ENCODE assay signal across 8 cellular contexts in the genomic region with DNA sequence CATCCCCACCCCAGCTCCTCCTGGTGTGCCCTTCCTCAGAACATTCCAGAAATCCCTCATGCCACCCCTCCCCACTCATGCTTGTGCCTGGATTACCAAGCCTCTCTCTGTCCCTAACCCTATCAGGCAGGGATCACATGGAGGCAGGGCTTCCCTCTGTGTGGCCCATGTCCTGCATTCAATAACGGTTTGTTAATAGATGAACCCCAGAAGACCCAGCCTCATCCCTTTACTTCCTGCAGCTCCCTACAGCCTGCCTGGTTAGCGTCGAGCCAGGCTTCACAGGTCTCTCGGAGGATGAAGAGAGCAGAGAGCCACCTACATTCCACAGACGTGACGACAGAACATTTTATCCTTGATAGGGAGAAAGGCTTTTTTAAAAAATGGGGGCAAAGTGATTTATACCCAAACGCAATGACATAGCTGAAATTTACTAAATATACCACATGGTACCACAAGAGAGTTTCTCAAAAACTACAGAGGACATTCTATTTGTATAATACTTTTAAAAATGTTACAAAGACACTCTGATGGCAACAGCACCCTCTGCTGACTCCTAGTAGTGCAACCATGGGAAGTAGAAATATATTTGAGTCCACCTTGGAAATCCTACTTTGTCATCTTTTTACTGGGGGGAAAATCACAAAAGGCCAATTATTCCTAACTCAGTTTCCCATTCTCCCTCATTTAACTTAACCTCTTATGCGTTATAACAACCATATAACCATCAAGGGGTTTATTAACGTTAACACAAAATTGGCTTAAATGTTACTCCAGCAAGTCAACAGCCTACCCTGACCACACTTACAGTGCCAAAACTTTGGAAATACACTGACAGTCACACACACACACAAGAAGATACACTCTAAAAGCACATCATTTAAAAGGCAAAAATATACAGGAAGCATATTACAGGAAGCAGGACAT. TPM values are rescaled to one million over a fixed set of nuclear protein-coding genes. Genes with fewer than 3 reads are reported as not detected.
DNase-seq lines count a peak whose midpoint lies in the region; ATAC-seq, FAIRE-seq and TF ChIP-seq lines count a peak whose summit lies in the region.

No MANE protein-coding gene starts in this region.

- intact Hi-C loops in kidney (cut with DNase I) = no loop called here

- H3K27me3 Mint-ChIP-seq in astrocyte (ENCODE audit: low read depth, unreplicated experiment) = no peaks in the 10 kb centered on the region

- H3K36me3 Mint-ChIP-seq in astrocyte (ENCODE audit: low read depth, unreplicated experiment) = peaks cover 2% of the 10 kb centered on the region

- TF ChIP-seq CTCF in MM.1S (IDR thresholded peaks at IDR 0.05; ENCODE audit: low read length) = peak; percentile 57
- peak; percentile 86 for TF ChIP-seq CTCF in astrocyte (IDR thresholded peaks at IDR 0.05; ENCODE audit: insufficient read depth, low read depth, low read length)
- peak; percentile 30 for TF ChIP-seq CTCF in kidney (IDR thresholded peaks at IDR 0.05; ENCODE audit: borderline replicate concordance, extremely low read depth, insufficient read depth)

- no peak overlapping the region for H3K4me3 Mint-ChIP-seq in astrocyte (ENCODE audit: unreplicated experiment)

- no peak overlapping the region for H3K4me3 ChIP-seq in MM.1S (ENCODE audit: low read length)
- H3K4me3 ChIP-seq in astrocyte (ENCODE audit: insufficient read depth, low read depth, low read length) = no peak overlapping the region
- no peak overlapping the region for H3K4me3 ChIP-seq in kidney (ENCODE audit: low read length in 2 of 2)

- H4K20me1 ChIP-seq in MM.1S (ENCODE audit: insufficient read depth, low read length) (no peaks in the 10 kb centered on the region), astrocyte (ENCODE audit: insufficient read depth, low read length) (no peaks in the 10 kb centered on the region)

- H3K9ac ChIP-seq in MM.1S (ENCODE audit: low read length) = no peak overlapping the region
- no peak overlapping the region for H3K9ac ChIP-seq in astrocyte (ENCODE audit: low read length)
- H3K9ac ChIP-seq in kidney (ENCODE audit: low read length in 2 of 2) = no peak overlapping the region

- no peaks in the 10 kb centered on the region for H3F3A ChIP-seq in MM.1S (ENCODE audit: insufficient read depth, low read length)

- H3K36me3 ChIP-seq in MM.1S (replicated peaks; ENCODE audit: insufficient read depth, low read length) = no peaks in the 10 kb centered on the region
- H3K36me3 ChIP-seq in astrocyte (ENCODE audit: insufficient read depth, low read length) = no peaks in the 10 kb centered on the region
- no peaks in the 10 kb centered on the region for H3K36me3 ChIP-seq in kidney (ENCODE audit: control insufficient read depth in 1 of 2, insufficient read depth in 2 of 2, low read length in 2 of 2)

- peaks cover 21% of the 10 kb centered on the region for H3K4me1 Mint-ChIP-seq in astrocyte (ENCODE audit: low read depth, unreplicated experiment)

- H2AFZ ChIP-seq in MM.1S (ENCODE audit: low read length) (no peak overlapping the region), astrocyte (ENCODE audit: low read depth, low read length) (peak overlapping the region; percentile 39)

- H3K9me2 ChIP-seq in MM.1S (replicated peaks; ENCODE audit: insufficient read depth, low read length) = no peaks in the 10 kb centered on the region

- H3K27ac ChIP-seq in MM.1S (ENCODE audit: low read length) = no peak overlapping the region
- no peak overlapping the region for H3K27ac ChIP-seq in astrocyte (ENCODE audit: low read depth, low read length)
- no peak overlapping the region for H3K27ac ChIP-seq in kidney (ENCODE audit: low read depth in 2 of 2, low read length in 2 of 2)

- H3K9me3 ChIP-seq in MM.1S (replicated peaks; ENCODE audit: insufficient read depth, low read length) (no peaks in the 10 kb centered on the region), astrocyte (ENCODE audit: insufficient read depth, low read depth, low read length) (no peaks in the 10 kb centered on the region), kidney (ENCODE audit: control insufficient read depth in 1 of 2, low read length in 2 of 2) (peaks cover 0 to 8% of the 10 kb centered on the region in 2 donors)

- H3K27ac Mint-ChIP-seq in astrocyte (ENCODE audit: unreplicated experiment) = peak overlapping the region; percentile 73

- peaks cover 6% of the 10 kb centered on the region for H3K9me3 Mint-ChIP-seq in astrocyte (ENCODE audit: unreplicated experiment)

- no peak overlapping the region for H3K4me2 ChIP-seq in MM.1S (ENCODE audit: low read depth, low read length)
- no peak overlapping the region for H3K4me2 ChIP-seq in astrocyte (ENCODE audit: low read length)

- ATAC-seq in HG03039 (IDR thresholded peaks at IDR 0.05; ENCODE audit: unreplicated experiment) (no peak), GM19324 (IDR thresholded peaks at IDR 0.05; ENCODE audit: low FRiP score, unreplicated experiment) (no peak)

- H3K79me2 ChIP-seq in MM.1S (ENCODE audit: low read length) = no peaks in the 10 kb centered on the region
- no peaks in the 10 kb centered on the region for H3K79me2 ChIP-seq in astrocyte (ENCODE audit: insufficient read depth, low read length)

- DNase-seq in EH (ENCODE audit: low read depth) = peak; percentile 56
- peak; percentile 33 for DNase-seq in MM.1S
- peak; percentile 13 for DNase-seq in astrocyte (ENCODE audit: low read depth)
- DNase-seq in kidney = no peak
- DNase-seq in T1000 (lab: John Stamatoyannopoulos, UW) = no peak

- FAIRE-seq in A204.1 (lab: Jason Lieb, UNC) (peak; percentile 90), astrocyte (lab: Jason Lieb, UNC) (peak; percentile 47), kidney (lab: Jason Lieb, UNC) (no peak)

- H3K27me3 ChIP-seq in MM.1S (replicated peaks; ENCODE audit: insufficient read depth, low read length) = no peaks in the 10 kb centered on the region
- no peaks in the 10 kb centered on the region for H3K27me3 ChIP-seq in astrocyte (ENCODE audit: insufficient read depth, low read length)

- H3K4me1 ChIP-seq in MM.1S (ENCODE audit: low read length) (peaks cover 7% of the 10 kb centered on the region; the same call in 1 of the 2 replicates), astrocyte (ENCODE audit: insufficient read depth, low read length) (peaks cover 3% of the 10 kb centered on the region), kidney (ENCODE audit: control insufficient read depth in 1 of 2, insufficient read depth in 1 of 2, low read depth in 1 of 2, low read length in 2 of 2) (peaks cover 2 to 6% of the 10 kb centered on the region in 2 donors)

RNA-seq across cellular contexts. Expression of a gene that starts 30.7 kb away (rescaled TPM):
- total RNA-seq in astrocyte (1.2 TPM in 2 replicates), kidney (3.5 TPM)
- polyA plus RNA-seq in kidney (ENCODE audit: insufficient read depth, low read depth, low replicate concordance) = 9.1 TPM

RNA-seq across cellular contexts. Expression of a gene that starts 31.4 kb away (rescaled TPM):
- total RNA-seq in astrocyte (24.9 and 25.1 TPM in 2 replicates), kidney (28.5 TPM)
- 77.4 TPM for polyA plus RNA-seq in kidney (ENCODE audit: insufficient read depth, low read depth, low replicate concordance)

Comparison
In these comparisons a context has a peak if more than half of its experiments do, and no peak if none do; other contexts are left out.
1. DNase-seq: peak in EH (single experiment), MM.1S (single experiment) and astrocyte (single experiment); none in kidney (single experiment) and T1000 (single experiment).
2. CTCF ChIP-seq: peak in every context shown above with its lines; median percentile 86 in astrocyte; 57 in MM.1S; 30 in kidney.